16 cellular contexts compared by ENCODE assay signal in the genomic region with DNA sequence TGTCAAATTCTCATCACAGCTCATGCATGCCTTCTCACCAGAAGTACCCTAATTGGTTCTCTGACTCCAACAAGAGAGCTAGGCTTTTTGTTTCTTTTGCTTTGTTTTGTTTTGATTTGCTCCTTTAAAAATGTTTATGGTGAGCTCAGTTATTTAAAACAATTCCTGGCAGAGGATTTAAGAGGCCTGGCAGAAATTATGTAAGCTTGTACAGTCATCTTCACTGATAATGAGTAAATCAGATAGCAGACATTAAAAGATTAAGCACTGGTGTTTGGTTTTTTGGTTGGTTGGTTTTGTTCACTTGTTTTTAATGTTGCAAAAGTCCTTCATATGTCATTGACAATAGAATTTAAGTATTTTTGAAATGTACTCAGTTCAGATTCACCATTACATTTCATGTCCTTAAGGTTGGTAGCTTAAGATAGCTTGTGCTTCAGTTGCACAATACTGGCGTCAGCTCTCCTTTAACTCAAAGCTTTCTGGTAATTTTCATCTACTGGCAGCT.
"Had no signal": no experiment of that assay in that cellular context is flagged by ENCODE, and none has a peak within 500 bp of the region (broad histone marks: within the 10 kb centered on the region; RNA-seq: fewer than 3 reads in every experiment).

No MANE protein-coding gene starts in this region.

- H3K27me3 ChIP-seq: neutrophil, pancreas, tibial artery had no signal

- H3K4me1 ChIP-seq: pancreas had no signal

- H3K9me3 ChIP-seq: neutrophil, pancreas, tibial artery had no signal

- DNase-seq: activated CD4-positive, alpha-beta T cell treated with anti-CD3 and anti-CD28 coated beads, Interleukin-2, amount 10 ng/mL, durations not matched to agents 7 days and 5 days; activated CD8-positive, alpha-beta T cell treated with anti-CD3 and anti-CD28 coated beads, Interleukin-2, amount 10 ng/mL, durations not matched to agents 7 days and 5 days; activated gamma-delta T cell; activated T-cell treated with anti-CD3 and anti-CD28 coated beads, Interleukin-2, amount 50 U/mL, for 48 hours; amniotic stem cell; erythroblast; pancreas; stimulated activated CD4-positive, alpha-beta T cell treated with anti-CD3 and anti-CD28 coated beads, Interleukin-12 subunit alpha, Interleukin-12 subunit beta, amount 100 ng/mL, for 4 hours; stimulated activated CD4-positive, alpha-beta T cell treated with anti-CD3 and anti-CD28 coated beads, Interleukin-1b, Interleukin-23, amount 100 ng/mL, for 48 hours; stimulated activated CD8-positive, alpha-beta memory T cell treated with anti-CD3 and anti-CD28 coated beads, Interleukin-4, amount 100 ng/mL, for 48 hours; stimulated activated naive CD4-positive, alpha-beta T cell; tibial artery had no signal

- H3K36me3 ChIP-seq: neutrophil, pancreas, tibial artery had no signal

- ATAC-seq: activated CD8-positive, alpha-beta T cell treated with anti-CD3 and anti-CD28 coated beads, Interleukin-2, amount 10 ng/mL, durations not matched to agents 7 days and 5 days; activated naive CD4-positive, alpha-beta T cell treated with anti-CD3 and anti-CD28 coated beads, Interleukin-2, amount 50 U/mL, for 72 hours; natural killer cell treated with Interleukin-12 subunit alpha and Interleukin-12 subunit beta and Interleukin-15 and Interleukin-18, amount 100 ng/mL, for 72 hours; pancreas had no signal

- H3K4me3 ChIP-seq: lung, pancreas, tibial artery had no signal

- H3K27ac ChIP-seq: neutrophil, pancreas, tibial artery had no signal
